Comparison of ENCODE assay signal across 12 cellular contexts in the genomic region with DNA sequence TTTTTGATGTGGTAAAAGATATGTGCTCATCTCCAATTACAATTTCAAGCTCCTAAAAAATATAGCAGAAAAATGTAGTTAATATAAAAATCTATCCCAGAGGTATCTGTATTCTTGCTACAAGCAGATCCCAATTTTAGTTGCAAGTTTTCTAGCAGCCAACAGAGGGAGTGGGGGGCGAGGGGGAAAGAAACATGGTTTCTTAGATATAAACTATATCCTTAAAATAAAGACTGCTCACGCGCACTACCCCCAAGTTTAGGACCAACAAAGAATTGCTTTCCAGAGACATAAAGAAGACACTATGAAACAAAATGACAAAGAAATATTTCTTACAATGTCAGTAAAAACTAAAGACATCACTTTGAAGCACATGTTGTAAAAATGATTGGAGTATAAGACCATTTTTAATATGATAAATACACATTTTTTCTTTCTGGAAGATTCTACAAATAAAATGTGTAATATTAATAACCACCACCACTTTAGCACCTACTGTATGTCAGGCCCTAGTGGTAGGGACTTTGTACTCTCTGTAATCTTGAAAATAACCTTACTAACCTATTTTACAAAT. TPM values are rescaled to one million over a fixed set of nuclear protein-coding genes. Genes with fewer than 3 reads are reported as not detected.
DNase-seq lines count a peak whose midpoint lies in the region; ATAC-seq and TF ChIP-seq lines count a peak whose summit lies in the region.
"Had no signal": no experiment of that assay in that cellular context is flagged by ENCODE, and none has a peak within 500 bp of the region (broad histone marks: within the 10 kb centered on the region; RNA-seq: fewer than 3 reads in every experiment).

No MANE protein-coding gene starts in this region.

- DNase-seq in BE2C (peak; percentile 9), SK-MEL-5 (ENCODE audit: low read depth, low spot score) (peak; percentile 33), foreskin keratinocyte (no peak), mesenteric fat pad (ENCODE audit: low spot score) (no peak), COLO668 (lab: John Stamatoyannopoulos, UW; ENCODE audit: unreplicated experiment) (no peak), glutamatergic neuron (no peak)
- no peak for DNase-seq in effector memory CD4-positive, alpha-beta T cell
- DNase-seq: NCI-H69; stimulated activated naive B cell treated with anti-CD40 and anti-IgM and Interleukin-4, amounts not matched to agents 10 μg/mL and 1 μg/mL and 100 μg/mL, for 72 hours had no signal

- in situ Hi-C loops in SK-MEL-5 (cut with HindIII; ENCODE audit: low pct_unique_long_range_greater_than_20kb, low sequenced_read_pairs), result no loop called here

- H3K36me3 Mint-ChIP-seq in glutamatergic neuron (ENCODE audit: unreplicated experiment), result no peaks in the 10 kb centered on the region

- no peak overlapping the region for H3K27ac Mint-ChIP-seq in glutamatergic neuron (ENCODE audit: unreplicated experiment)
- H3K27ac Mint-ChIP-seq: brain; stimulated activated naive B cell treated with anti-CD40 and anti-IgM and Interleukin-4, amounts not matched to agents 10 μg/mL and 1 μg/mL and 100 μg/mL, for 72 hours had no signal

- H3K27me3 Mint-ChIP-seq in glutamatergic neuron (ENCODE audit: unreplicated experiment), result no peaks in the 10 kb centered on the region
- H3K27me3 Mint-ChIP-seq: brain; stimulated activated naive B cell treated with anti-CD40 and anti-IgM and Interleukin-4, amounts not matched to agents 10 μg/mL and 1 μg/mL and 100 μg/mL, for 72 hours had no signal

- ATAC-seq in foreskin keratinocyte, result no peak
- ATAC-seq: stimulated activated naive B cell treated with anti-CD40 and anti-IgM and Interleukin-4, amounts not matched to agents 10 μg/mL and 1 μg/mL and 100 μg/mL, for 72 hours had no signal

- H3K27ac ChIP-seq in foreskin keratinocyte, result no peak overlapping the region
- no peak overlapping the region for H3K27ac ChIP-seq in effector memory CD4-positive, alpha-beta T cell (ENCODE audit: insufficient read depth, low read length, poor library complexity, severe bottlenecking)

- no peaks in the 10 kb centered on the region for H3K27me3 ChIP-seq in BE2C
- H3K27me3 ChIP-seq in foreskin keratinocyte, result no peaks in the 10 kb centered on the region
- no peaks in the 10 kb centered on the region for H3K27me3 ChIP-seq in effector memory CD4-positive, alpha-beta T cell (replicated peaks; ENCODE audit: control insufficient read depth, insufficient read depth, low read length, poor library complexity, severe bottlenecking)

- TF ChIP-seq CTCF in BE2C (IDR thresholded peaks at IDR 0.05; ENCODE audit: low read depth, low read length) (peak; percentile 33; the same call in 1 of the 2 replicates), GM12872 (IDR thresholded peaks at IDR 0.05; ENCODE audit: insufficient read depth, low read depth, low read length) (0 out of 3 replicates have a peak, but pooled peaks have one; percentile 19), foreskin keratinocyte (conservative IDR thresholded peaks at IDR 0.05) (peak; percentile 56), glutamatergic neuron (IDR thresholded peaks at IDR 0.05; ENCODE audit: partially characterized antibody, unreplicated experiment) (no peak)

- H3K9me3 Mint-ChIP-seq in glutamatergic neuron (ENCODE audit: unreplicated experiment), result no peaks in the 10 kb centered on the region
- H3K9me3 Mint-ChIP-seq: brain; stimulated activated naive B cell treated with anti-CD40 and anti-IgM and Interleukin-4, amounts not matched to agents 10 μg/mL and 1 μg/mL and 100 μg/mL, for 72 hours had no signal

- peaks cover 40% of the 10 kb centered on the region for H3K36me3 ChIP-seq in BE2C
- H3K36me3 ChIP-seq in effector memory CD4-positive, alpha-beta T cell (ENCODE audit: control insufficient read depth, insufficient read depth, low read length), result peaks cover 34% of the 10 kb centered on the region

- H3K9me3 ChIP-seq in BE2C, result no peaks in the 10 kb centered on the region
- H3K9me3 ChIP-seq in effector memory CD4-positive, alpha-beta T cell (ENCODE audit: control insufficient read depth, low read length), result no peaks in the 10 kb centered on the region
- H3K9me3 ChIP-seq: HAP-1 had no signal

- no peaks in the 10 kb centered on the region for H3K4me1 ChIP-seq in BE2C
- H3K4me1 ChIP-seq in foreskin keratinocyte, result no peaks in the 10 kb centered on the region
- peaks cover 11% of the 10 kb centered on the region for H3K4me1 ChIP-seq in effector memory CD4-positive, alpha-beta T cell (ENCODE audit: control insufficient read depth, insufficient read depth, low read length, poor library complexity, severe bottlenecking)

- H3K4me3 Mint-ChIP-seq in glutamatergic neuron (ENCODE audit: unreplicated experiment), result no peak overlapping the region
- H3K4me3 Mint-ChIP-seq: stimulated activated naive B cell treated with anti-CD40 and anti-IgM and Interleukin-4, amounts not matched to agents 10 μg/mL and 1 μg/mL and 100 μg/mL, for 72 hours had no signal

- no peaks in the 10 kb centered on the region for H3K4me1 Mint-ChIP-seq in glutamatergic neuron (ENCODE audit: low read depth, unreplicated experiment)

- H3K4me3 ChIP-seq in BE2C (ENCODE audit: low read depth, low read length), result no peak overlapping the region
- H3K4me3 ChIP-seq in effector memory CD4-positive, alpha-beta T cell (ENCODE audit: insufficient read depth, low read depth, low read length, poor library complexity, severe bottlenecking), result no peak overlapping the region
- H3K4me3 ChIP-seq: HAP-1 had no signal

RNA-seq across cellular contexts. Expression of a gene that starts 5.4 kb away (rescaled TPM):
- 56.8 TPM for polyA plus RNA-seq in BE2C (2012; ENCODE audit: insufficient read depth, insufficient read length, low read depth)
- 62.0 and 66.9 TPM in 2 replicates for total RNA-seq in SK-MEL-5 (2014; rRNA removed; shearing (Covaris generic))
- 26.8 and 28.3 TPM in 2 replicates for polyA plus RNA-seq in SK-MEL-5 (2015; cell fraction: cytosol; rRNA removed)
- 46.4 and 74.5 TPM in 2 replicates for polyA plus RNA-seq in SK-MEL-5 (2015; cell fraction: nucleus; rRNA removed)
- 44.5 and 48.3 TPM in 2 replicates for total RNA-seq in foreskin keratinocyte
- polyA plus RNA-seq in foreskin keratinocyte, result 58.2 and 60.4 TPM in 2 replicates
- total RNA-seq in mesenteric fat pad, result 17.7 TPM
- 22.1 TPM for total RNA-seq in glutamatergic neuron (ENCODE audit: unreplicated experiment)

Comparison
In these comparisons a context has a peak if more than half of its experiments do, and no peak if none do; other contexts are left out.
1. DNase-seq: peak in BE2C (single experiment) and SK-MEL-5 (single experiment); none in foreskin keratinocyte (0 of 2), mesenteric fat pad (single experiment), COLO668 (single experiment), effector memory CD4-positive, alpha-beta T cell (0 of 3) and glutamatergic neuron (single experiment).